In the genomic region with DNA sequence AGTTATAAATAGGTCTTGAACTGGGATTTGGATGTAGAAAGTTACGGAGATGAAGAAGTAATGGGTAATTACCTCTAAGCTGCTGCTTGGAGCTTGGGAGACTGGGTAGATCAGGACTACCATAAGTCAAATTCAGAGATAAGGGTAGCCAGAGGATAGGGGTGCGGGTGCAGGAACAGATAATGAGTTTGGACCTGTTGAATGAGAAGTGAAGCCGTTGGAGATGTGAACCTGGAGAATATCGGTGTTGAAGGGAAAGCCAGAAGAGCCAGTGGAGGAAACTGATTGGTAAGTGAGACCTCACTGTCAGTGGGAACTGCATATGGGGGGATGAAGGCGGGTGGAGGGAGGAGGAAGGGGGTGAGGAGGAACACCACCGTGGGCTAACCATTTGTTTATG, we compare ENCODE assay signal across 1 cellular context.
TF ChIP-seq lines count a peak whose summit lies in the region.

No MANE protein-coding gene starts in this region.

TF ChIP-seq in HEK293, 187 proteins besides CTCF, POLR2A, EP300 and RAD21 (continued from another document):
- no peak for TF ChIP-seq MEIS1 (CRISPR knock-in tag; IDR thresholded peaks at IDR 0.05; ENCODE audit: borderline replicate concordance)
- peak; percentile 56 for TF ChIP-seq ZNF341 (tag by site-specific recombination; IDR thresholded peaks at IDR 0.05; ENCODE audit: low read depth)
- no peak; the same call in 1 of the 2 replicates for TF ChIP-seq ZNF366 (tag by site-specific recombination; conservative IDR thresholded peaks at IDR 0.05)
- TF ChIP-seq ZNF292 (tag by site-specific recombination; IDR thresholded peaks at IDR 0.05; ENCODE audit: borderline replicate concordance, low read depth) = no peak
- TF ChIP-seq ZNF274 (IDR thresholded peaks at IDR 0.05; ENCODE audit: low read length) = no peak
- no peak for TF ChIP-seq ZNF274 (tag by site-specific recombination; IDR thresholded peaks at IDR 0.05; ENCODE audit: borderline replicate concordance)
- no peak for TF ChIP-seq ZNF792 (tag by site-specific recombination; IDR thresholded peaks at IDR 0.05)
- TF ChIP-seq ZNF133 (tag by site-specific recombination; IDR thresholded peaks at IDR 0.05) = no peak
- TF ChIP-seq, protein P1, sequence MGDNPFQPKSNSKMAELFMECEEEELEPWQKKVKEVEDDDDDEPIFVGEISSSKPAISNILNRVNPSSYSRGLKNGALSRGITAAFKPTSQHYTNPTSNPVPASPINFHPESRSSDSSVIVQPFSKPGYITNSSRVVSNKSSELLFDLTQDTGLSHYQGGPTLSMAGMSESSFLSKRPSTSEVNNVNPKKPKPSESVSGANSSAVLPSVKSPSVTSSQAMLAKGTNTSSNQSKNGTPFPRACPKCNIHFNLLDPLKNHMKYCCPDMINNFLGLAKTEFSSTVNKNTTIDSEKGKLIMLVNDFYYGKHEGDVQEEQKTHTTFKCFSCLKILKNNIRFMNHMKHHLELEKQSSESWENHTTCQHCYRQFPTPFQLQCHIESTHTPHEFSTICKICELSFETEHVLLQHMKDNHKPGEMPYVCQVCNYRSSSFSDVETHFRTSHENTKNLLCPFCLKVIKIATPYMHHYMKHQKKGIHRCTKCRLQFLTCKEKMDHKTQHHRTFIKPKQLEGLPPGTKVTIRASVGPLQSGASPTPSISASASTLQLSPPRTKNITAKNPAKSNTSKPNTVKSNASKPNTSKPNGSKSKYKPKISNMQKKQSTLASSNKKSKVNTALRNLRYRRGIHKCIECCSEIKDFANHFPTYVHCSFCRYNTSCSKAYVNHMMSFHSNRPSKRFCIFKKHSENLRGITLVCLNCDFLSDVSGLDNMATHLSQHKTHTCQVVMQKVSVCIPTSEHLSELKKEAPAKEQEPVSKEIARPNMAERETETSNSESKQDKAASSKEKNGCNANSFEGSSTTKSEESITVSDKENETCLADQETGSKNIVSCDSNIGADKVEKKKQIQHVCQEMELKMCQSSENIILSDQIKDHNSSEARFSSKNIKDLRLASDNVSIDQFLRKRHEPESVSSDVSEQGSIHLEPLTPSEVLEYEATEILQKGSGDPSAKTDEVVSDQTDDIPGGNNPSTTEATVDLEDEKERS (tag by site-specific recombination; IDR thresholded peaks at IDR 0.05) = no peak
- TF ChIP-seq BCL11B (tag by site-specific recombination; IDR thresholded peaks at IDR 0.05; ENCODE audit: low read depth) = no peak
- no peak for TF ChIP-seq ZNF776 (tag by site-specific recombination; IDR thresholded peaks at IDR 0.05; ENCODE audit: borderline replicate concordance)
- no peak for TF ChIP-seq SP2 (tag by site-specific recombination; IDR thresholded peaks at IDR 0.05)
- no peak for TF ChIP-seq ZFP3 (tag by site-specific recombination; IDR thresholded peaks at IDR 0.05; ENCODE audit: low read depth)
- TF ChIP-seq, protein P2, sequence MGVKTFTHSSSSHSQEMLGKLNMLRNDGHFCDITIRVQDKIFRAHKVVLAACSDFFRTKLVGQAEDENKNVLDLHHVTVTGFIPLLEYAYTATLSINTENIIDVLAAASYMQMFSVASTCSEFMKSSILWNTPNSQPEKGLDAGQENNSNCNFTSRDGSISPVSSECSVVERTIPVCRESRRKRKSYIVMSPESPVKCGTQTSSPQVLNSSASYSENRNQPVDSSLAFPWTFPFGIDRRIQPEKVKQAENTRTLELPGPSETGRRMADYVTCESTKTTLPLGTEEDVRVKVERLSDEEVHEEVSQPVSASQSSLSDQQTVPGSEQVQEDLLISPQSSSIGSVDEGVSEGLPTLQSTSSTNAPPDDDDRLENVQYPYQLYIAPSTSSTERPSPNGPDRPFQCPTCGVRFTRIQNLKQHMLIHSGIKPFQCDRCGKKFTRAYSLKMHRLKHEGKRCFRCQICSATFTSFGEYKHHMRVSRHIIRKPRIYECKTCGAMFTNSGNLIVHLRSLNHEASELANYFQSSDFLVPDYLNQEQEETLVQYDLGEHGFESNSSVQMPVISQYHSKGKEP (tag by site-specific recombination; IDR thresholded peaks at IDR 0.05) = no peak
- no peak for TF ChIP-seq ZNF658 (tag by site-specific recombination; IDR thresholded peaks at IDR 0.05)
- no peak for TF ChIP-seq ZXDB (tag by site-specific recombination; IDR thresholded peaks at IDR 0.05)
- TF ChIP-seq, protein P3, sequence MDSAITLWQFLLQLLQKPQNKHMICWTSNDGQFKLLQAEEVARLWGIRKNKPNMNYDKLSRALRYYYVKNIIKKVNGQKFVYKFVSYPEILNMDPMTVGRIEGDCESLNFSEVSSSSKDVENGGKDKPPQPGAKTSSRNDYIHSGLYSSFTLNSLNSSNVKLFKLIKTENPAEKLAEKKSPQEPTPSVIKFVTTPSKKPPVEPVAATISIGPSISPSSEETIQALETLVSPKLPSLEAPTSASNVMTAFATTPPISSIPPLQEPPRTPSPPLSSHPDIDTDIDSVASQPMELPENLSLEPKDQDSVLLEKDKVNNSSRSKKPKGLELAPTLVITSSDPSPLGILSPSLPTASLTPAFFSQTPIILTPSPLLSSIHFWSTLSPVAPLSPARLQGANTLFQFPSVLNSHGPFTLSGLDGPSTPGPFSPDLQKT (IDR thresholded peaks at IDR 0.05; ENCODE audit: borderline replicate concordance, low read depth, low read length) = no peak
- TF ChIP-seq ZNF433 (tag by site-specific recombination; IDR thresholded peaks at IDR 0.05; ENCODE audit: low read depth) = no peak
- TF ChIP-seq ZNF202 (tag by site-specific recombination; IDR thresholded peaks at IDR 0.05; ENCODE audit: borderline replicate concordance) = no peak
- TF ChIP-seq ZNF530 (tag by site-specific recombination; IDR thresholded peaks at IDR 0.05; ENCODE audit: low read depth) = no peak
